ENCODE assay signal across 8 cellular contexts in genomic region chr12:57430931-57431566, GRCh38. TPM values are rescaled to one million over a fixed set of nuclear protein-coding genes. Genes with fewer than 3 reads are reported as not detected.
DNase-seq lines count a peak whose midpoint lies in the region; ATAC-seq, FAIRE-seq and TF ChIP-seq lines count a peak whose summit lies in the region.

Gene R3HDM2, minus strand, starts transcription at chr12:57431043. Its CDS starts 120,615 bp downstream, at chr12:57310428.

- H2AFZ ChIP-seq in IMR-90 (replicated peaks; ENCODE audit: low read length, poor library complexity) (peak within 1 kb of the TSS; percentile 92), OCI-LY7 (ENCODE audit: low read length) (peak within 1 kb of the TSS; percentile 83), endothelial cell of umbilical vein (ENCODE audit: low read depth, low read length) (peak within 1 kb of the TSS; percentile 86)

- H2AK5ac ChIP-seq in IMR-90 (ENCODE audit: low read depth, low read length), result peak within 1 kb of the TSS; percentile 85

- H3K4me1 ChIP-seq in IMR-90 (ENCODE audit: control insufficient read depth, insufficient read depth, low read length) (peaks cover 3% of the 10 kb centered on the region), OCI-LY7 (ENCODE audit: insufficient read depth, low read length, poor library complexity, severe bottlenecking) (peaks cover 30% of the 10 kb centered on the region), endothelial cell of umbilical vein (ENCODE audit: control insufficient read depth, extremely low read depth, insufficient read depth, low read length) (peaks cover 6% of the 10 kb centered on the region)

- peaks cover 19 to 41% of the 10 kb centered on the region in 2 experiments for H3K79me1 ChIP-seq in IMR-90 (ENCODE audit: low read depth in 1 of 2, low read length in 2 of 2)

- FAIRE-seq in endothelial cell of umbilical vein (lab: Jason Lieb, UNC), result peak; percentile 90

- peak within 1 kb of the TSS; percentile 80 for H2BK5ac ChIP-seq in IMR-90 (ENCODE audit: low read depth, low read length, poor library complexity, severe bottlenecking)

- no peak for TF ChIP-seq RAD21 in IMR-90 (IDR thresholded peaks at IDR 0.05; ENCODE audit: low read length)

- peak within 1 kb of the TSS; percentile 94 to 97 for H4K8ac ChIP-seq in IMR-90 (ENCODE audit: low read depth in 2 of 2, low read length in 2 of 2)

- H3K4me2 ChIP-seq in IMR-90 (ENCODE audit: low read depth, low read length) (peak within 1 kb of the TSS; percentile 97), OCI-LY7 (ENCODE audit: low read length) (peak within 1 kb of the TSS; percentile 81), endothelial cell of umbilical vein (ENCODE audit: insufficient read depth, low read length) (peak within 1 kb of the TSS; percentile 93)

- no peak for TF ChIP-seq CTCF in IMR-90 (conservative IDR thresholded peaks at IDR 0.05; ENCODE audit: low read depth, low read length)
- no peak for TF ChIP-seq CTCF in OCI-LY7 (conservative IDR thresholded peaks at IDR 0.05; ENCODE audit: low read length)
- no peak for TF ChIP-seq CTCF in endothelial cell of umbilical vein (IDR thresholded peaks at IDR 0.05; ENCODE audit: extremely low read depth in 1 of 2, insufficient read depth in 1 of 2, low read depth in 1 of 2, low read length in 2 of 2)

- intact Hi-C loops in IMR-90 (cut with micrococcal nuclease), result loop anchor here (5.0 kb wide), 1 partner anchor 124 kb away; no protein-coding TSS in a partner anchor
- intact Hi-C loops in OCI-LY7 (cut with micrococcal nuclease; ENCODE audit: unreplicated experiment), result loop anchor here (1.0 kb wide), 1 partner anchor 46 kb away; no protein-coding TSS in a partner anchor
- intact Hi-C loops in endothelial cell of umbilical vein (cut with micrococcal nuclease), result loop anchor here (2.0 to 5.0 kb wide), 2 partner anchors 22 to 124 kb away; no protein-coding TSS in a partner anchor

- 0% methylated on average over 3 of the region's 41 CpGs; no CpG with 5 or more reads in 1 of the 2 experiments for WGBS in IMR-90 (ENCODE audit: extremely low coverage in 2 of 2, insufficient read length in 1 of 2), 2 experiments

- H3K9ac ChIP-seq in IMR-90 (ENCODE audit: low read depth, low read length) (peak within 1 kb of the TSS; percentile 97), endothelial cell of umbilical vein (replicated peaks; ENCODE audit: extremely low read depth, insufficient read depth, low read length) (peak within 1 kb of the TSS; percentile 82)

- H3K14ac ChIP-seq in IMR-90 (replicated peaks; ENCODE audit: low read depth, low read length), result peak within 1 kb of the TSS; percentile 94

- peak within 1 kb of the TSS; percentile 95 for H4K91ac ChIP-seq in IMR-90 (ENCODE audit: insufficient read depth, low read depth, low read length)

- TSS peak; percentile 81 for BruUV-seq in IMR-90 (replicated peaks; lab: Mats Ljungman, UMichigan)
- TSS peak; percentile 97 for BruUV-seq in OCI-LY7 (replicated peaks; lab: Mats Ljungman, UMichigan)
- BruUV-seq in endothelial cell of umbilical vein (replicated peaks; lab: Mats Ljungman, UMichigan), result TSS peak; percentile 94

- H2AK9ac ChIP-seq in IMR-90 (replicated peaks; ENCODE audit: low read depth, low read length, poor library complexity), result peak within 1 kb of the TSS; percentile 86

- H3K18ac ChIP-seq in IMR-90 (ENCODE audit: low read depth, low read length), result peak within 1 kb of the TSS; percentile 90

- dilution Hi-C loops in IMR-90 (cut with HindIII; ENCODE audit: low sequenced_read_pairs, unreplicated experiment), result no loop called here
- dilution Hi-C loops in endothelial cell of umbilical vein (cut with MboI; ENCODE audit: extremely low pct_ligation_motif_present, low sequenced_read_pairs), result no loop called here

- H3K9me2 ChIP-seq in OCI-LY7 (ENCODE audit: insufficient read depth, low read length), result no peaks in the 10 kb centered on the region

- peak within 1 kb of the TSS; percentile 98 for H3K23ac ChIP-seq in IMR-90 (ENCODE audit: low read depth, low read length)

- CTCF ChIA-PET in IMR-90 (lab: Yijun Ruan, JAX) (no interaction called here), OCI-LY7 (lab: Charles Lee; ENCODE audit: unreplicated experiment) (no interaction called here), endothelial cell of umbilical vein (lab: Charles Lee) (interaction anchor here (1.9 kb wide), 1 partner anchor 123 kb away, joined by 5 read pairs; no protein-coding TSS in a partner anchor)

- H4K20me1 ChIP-seq in IMR-90 (ENCODE audit: insufficient read depth, low read length), result no peaks in the 10 kb centered on the region; the same call in 1 of the 2 replicates
- no peaks in the 10 kb centered on the region for H4K20me1 ChIP-seq in OCI-LY7 (ENCODE audit: insufficient read depth, low read length)
- no peaks in the 10 kb centered on the region for H4K20me1 ChIP-seq in endothelial cell of umbilical vein (replicated peaks; ENCODE audit: control insufficient read depth, extremely low read depth, insufficient read depth, low read length)

- POLR2A ChIA-PET in IMR-90 (lab: Charles Lee; ENCODE audit: unreplicated experiment) (no interaction called here), OCI-LY7 (lab: Charles Lee) (no interaction called here), endothelial cell of umbilical vein (lab: Charles Lee) (no interaction called here)

- 0 out of 3 replicates have a peak within 1 kb of the TSS, but pooled peaks have one; percentile 19 for H2BK15ac ChIP-seq in IMR-90 (ENCODE audit: low read depth, low read length)

- H3K4me3 ChIP-seq in IMR-90 (ENCODE audit: insufficient read depth, low read depth, low read length) (peak within 1 kb of the TSS; percentile 98), OCI-LY7 (ENCODE audit: low read depth, low read length, poor library complexity, severe bottlenecking) (peak within 1 kb of the TSS; percentile 70), endothelial cell of umbilical vein (replicated peaks in 1 of 3; ENCODE audit: insufficient read depth in 1 of 3, low read depth in 1 of 3, low read length in 3 of 3) (peak within 1 kb of the TSS; percentile 46 to 75 (median 69))

- peak within 1 kb of the TSS; percentile 97 for H4K5ac ChIP-seq in IMR-90 (ENCODE audit: low read depth, low read length)

- 0 out of 2 replicates have a peak, but pooled peaks cover 3% of the 10 kb centered on the region for H3K9me1 ChIP-seq in IMR-90 (ENCODE audit: insufficient read depth, low read length)
- no peaks in the 10 kb centered on the region for H3K9me1 ChIP-seq in endothelial cell of umbilical vein (replicated peaks; ENCODE audit: control insufficient read depth, extremely low read depth, insufficient read depth, low read length)

- TF ChIP-seq POLR2A in IMR-90 (IDR thresholded peaks at IDR 0.05; ENCODE audit: low read depth, low read length) (peak; percentile 88), endothelial cell of umbilical vein (IDR thresholded peaks at IDR 0.05; ENCODE audit: low read depth, low read length) (peak; percentile 96)

- H2BK20ac ChIP-seq in IMR-90 (ENCODE audit: low read depth, low read length), result peak within 1 kb of the TSS; percentile 27; the same call in 1 of the 2 replicates

- in situ Hi-C loops in IMR-90 (cut with MboI; ENCODE audit: low sequenced_read_pairs), result no loop called here

- no peaks in the 10 kb centered on the region for H3K9me3 ChIP-seq in IMR-90 (ENCODE audit: control insufficient read depth, insufficient read depth, low read length)
- H3K9me3 ChIP-seq in OCI-LY7 (ENCODE audit: low read length), result no peaks in the 10 kb centered on the region
- H3K9me3 ChIP-seq in endothelial cell of umbilical vein (replicated peaks; ENCODE audit: control insufficient read depth, insufficient read depth, low read length), result no peaks in the 10 kb centered on the region

- H3K27me3 ChIP-seq in IMR-90 (ENCODE audit: control insufficient read depth, insufficient read depth, low read length) (no peaks in the 10 kb centered on the region), endothelial cell of umbilical vein (ENCODE audit: control insufficient read depth in 2 of 2, insufficient read depth in 2 of 2, low read length in 2 of 2) (no peaks in the 10 kb centered on the region)

- H3K27ac ChIP-seq in IMR-90 (ENCODE audit: insufficient read depth, low read length) (peak within 1 kb of the TSS; percentile 96), OCI-LY7 (ENCODE audit: low read depth, low read length, poor library complexity, severe bottlenecking) (peak within 1 kb of the TSS; percentile 59), endothelial cell of umbilical vein (ENCODE audit: insufficient read depth, low read depth, low read length) (peak within 1 kb of the TSS; percentile 64)

- peaks cover 14% of the 10 kb centered on the region for H3K79me2 ChIP-seq in OCI-LY7 (ENCODE audit: insufficient read depth, low read depth, low read length)
- H3K79me2 ChIP-seq in endothelial cell of umbilical vein (ENCODE audit: control insufficient read depth, insufficient read depth, low read length), result peaks cover 17% of the 10 kb centered on the region

- H3K56ac ChIP-seq in IMR-90 (ENCODE audit: extremely low read depth, insufficient read depth, low read length), result peak within 1 kb of the TSS; percentile 81

- peak; percentile 68 for DNase-seq in DMS 273 treated with DMSO at 0.1 percent for 48 hours (lab: John Stamatoyannopoulos, UW)
- peak; percentile 96 for DNase-seq in IMR-90
- DNase-seq in OCI-LY7 (ENCODE audit: low spot score), result peak; percentile 96
- DNase-seq in activated T-cell treated with anti-CD3 and anti-CD28 coated beads for 1 hour (ENCODE audit: low read depth), result peak; percentile 89
- DNase-seq in endothelial cell of umbilical vein (ENCODE audit: low read depth, low spot score), result peak; percentile 95
- DNase-seq in midbrain (lab: John Stamatoyannopoulos, UW), result peak; percentile 91
- DNase-seq in stimulated activated CD8-positive, alpha-beta memory T cell treated with anti-CD3 and anti-CD28 coated beads, Interleukin-15, amount 100 ng/mL, for 48 hours (ENCODE audit: low read depth in 2 of 2), result peak; percentile 93

- H3K36me3 ChIP-seq in IMR-90 (ENCODE audit: control insufficient read depth, insufficient read depth, low read length) (no peaks in the 10 kb centered on the region), OCI-LY7 (ENCODE audit: insufficient read depth, low read length) (no peaks in the 10 kb centered on the region), endothelial cell of umbilical vein (ENCODE audit: control insufficient read depth in 2 of 2, extremely low read depth in 1 of 2, insufficient read depth in 2 of 2, low read length in 2 of 2) (no peaks in the 10 kb centered on the region)

- ATAC-seq in GM21529 (IDR thresholded peaks at IDR 0.05; ENCODE audit: unreplicated experiment), result peak; percentile 94
- ATAC-seq in IMR-90 (ENCODE audit: low read depth), result peak; percentile 96

- H3K4ac ChIP-seq in IMR-90 (ENCODE audit: low read depth, low read length), result peak within 1 kb of the TSS; percentile 93

- H2BK120ac ChIP-seq in IMR-90 (ENCODE audit: low read depth, low read length), result no peak within 1 kb of the TSS; the same call in 1 of the 2 replicates

RNA-seq across cellular contexts. Expression of gene R3HDM2, which starts in this region (rescaled TPM):
- total RNA-seq in IMR-90 (2012; rRNA removed), result 6.1 and 7.5 TPM in 2 replicates
- polyA plus RNA-seq in IMR-90 (2012; rRNA removed), result 28.4 and 30.2 TPM in 2 replicates
- 13.8 and 33.3 TPM in 2 replicates for polyA plus RNA-seq in IMR-90 (2012; cell fraction: cytosol; rRNA removed)
- 50.6 and 88.4 TPM in 2 replicates for polyA plus RNA-seq in IMR-90 (2012; cell fraction: nucleus; rRNA removed; ENCODE audit: low replicate concordance)
- total RNA-seq in OCI-LY7 (2014; rRNA removed; shearing (Covaris generic)), result 15.0 and 25.8 TPM in 2 replicates
- 47.2 and 65.7 TPM in 2 replicates for total RNA-seq in OCI-LY7 (2022)
- total RNA-seq in endothelial cell of umbilical vein, result 31.3 and 36.6 TPM in 2 replicates
- 26.1 and 28.0 TPM in 2 replicates for polyA plus RNA-seq in endothelial cell of umbilical vein
- polyA plus RNA-seq in endothelial cell of umbilical vein (2011; cell fraction: cytosol; rRNA removed), result 16.4 and 16.5 TPM in 2 replicates
- 29.0 and 36.6 TPM in 2 replicates for polyA plus RNA-seq in endothelial cell of umbilical vein (2011; cell fraction: nucleus; rRNA removed)
- polyA plus RNA-seq in endothelial cell of umbilical vein (2012), result 17.8 and 22.1 TPM in 2 replicates
- polyA minus RNA-seq in endothelial cell of umbilical vein, result 17.5 and 26.7 TPM in 2 replicates
- 3.9 TPM for polyA minus RNA-seq in endothelial cell of umbilical vein (2011; cell fraction: cytosol; rRNA and poly(A)+ RNA removed)
- 11.1 and 13.8 TPM in 2 replicates for polyA minus RNA-seq in endothelial cell of umbilical vein (2011; cell fraction: nucleus; rRNA and poly(A)+ RNA removed)

Comparison
In these comparisons a context has a peak if more than half of its experiments do, and no peak if none do; other contexts are left out.
1. Peak in every context shown above with its lines: DNase-seq, ATAC-seq, H3K4me3 ChIP-seq and H3K27ac ChIP-seq.